20 cellular contexts compared by ENCODE assay signal in genomic region chr15:85878866-85879265, GRCh38.
A peak's percentile ranks its signal among the peaks of the same experiment; 100 is the strongest.
DNase-seq lines count a peak whose midpoint lies in the region; ATAC-seq, FAIRE-seq and TF ChIP-seq lines count a peak whose summit lies in the region.
"Had no signal": no experiment of that assay in that cellular context is flagged by ENCODE, and none has a peak within 500 bp of the region (broad histone marks: within the 10 kb centered on the region; RNA-seq: fewer than 3 reads in every experiment).

No MANE protein-coding gene starts in this region.

- WGBS in spleen, 5 donors, result 5 to 12% (median 6%) methylated on average over 3 of the region's 3 CpGs

- H3K4me2 ChIP-seq in endothelial cell of umbilical vein (ENCODE audit: insufficient read depth, low read length), result no peak overlapping the region

- H3K9me3 ChIP-seq in Panc1 (ENCODE audit: control insufficient read depth, insufficient read depth, low read depth, low read length) (no peaks in the 10 kb centered on the region), endothelial cell of umbilical vein (replicated peaks; ENCODE audit: control insufficient read depth, insufficient read depth, low read length) (no peaks in the 10 kb centered on the region), spleen (peaks cover 0 to 3% (median 0%) of the 10 kb centered on the region in 8 donors)

- dilution Hi-C loops in endothelial cell of umbilical vein (cut with MboI; ENCODE audit: extremely low pct_ligation_motif_present, low sequenced_read_pairs), result no loop called here

- no peak overlapping the region for H3K27ac ChIP-seq in Panc1 (ENCODE audit: low read length)
- H3K27ac ChIP-seq in endothelial cell of umbilical vein (ENCODE audit: insufficient read depth, low read depth, low read length), result no peak overlapping the region
- no peak overlapping the region for H3K27ac ChIP-seq in spleen
- no peak overlapping the region for H3K27ac ChIP-seq in coronary artery

- intact Hi-C loops in Panc1 (cut with micrococcal nuclease; ENCODE audit: unreplicated experiment) (loop anchor here (10.0 kb wide), 1 partner anchor 196 kb away; the partner anchor contains the start of gene AGBL1), endothelial cell of umbilical vein (cut with micrococcal nuclease) (no loop called here), spleen (cut with DNase I; ENCODE audit: low total_unique reads) (no loop called here)

- in situ Hi-C loops in Panc1 (cut with HindIII; ENCODE audit: low pct_unique_long_range_greater_than_20kb, low sequenced_read_pairs), result no loop called here

- ATAC-seq in Panc1, result peak; percentile 48; the same call in 1 of the 2 replicates
- no peak for ATAC-seq in GM18867 (IDR thresholded peaks at IDR 0.05; ENCODE audit: unreplicated experiment)
- ATAC-seq: activated T-cell treated with anti-CD3 and anti-CD28 coated beads, Interleukin-2, amount 50 U/mL, for 4 hours; HepG2; naive thymus-derived CD4-positive, alpha-beta T cell had no signal

- H3K36me3 ChIP-seq in Panc1 (ENCODE audit: control insufficient read depth, insufficient read depth, low read length), result no peaks in the 10 kb centered on the region
- no peaks in the 10 kb centered on the region for H3K36me3 ChIP-seq in endothelial cell of umbilical vein (ENCODE audit: control insufficient read depth in 2 of 2, extremely low read depth in 1 of 2, insufficient read depth in 2 of 2, low read length in 2 of 2)
- no peaks in the 10 kb centered on the region for H3K36me3 ChIP-seq in spleen

- peak; percentile 34 for DNase-seq in Daoy (ENCODE audit: low read depth)
- no peak for DNase-seq in Panc1 (ENCODE audit: low read depth, low spot score)
- peak; percentile 25 for DNase-seq in endothelial cell of umbilical vein (ENCODE audit: low read depth, low spot score)
- DNase-seq in renal cortical epithelial cell (ENCODE audit: low read depth), result peak; percentile 39
- DNase-seq in spleen, result no peak
- no peak for DNase-seq in coronary artery (ENCODE audit: low spot score)
- DNase-seq: activated CD4-positive, alpha-beta T cell treated with anti-CD3 and anti-CD28 coated beads for 4 hours; activated T-cell treated with anti-CD3 and anti-CD28 coated beads, Interleukin-2, amount 50 U/mL, for 4 hours; CD4-positive, CD25-positive, alpha-beta regulatory T cell; HCEC 1CT; naive thymus-derived CD4-positive, alpha-beta T cell; NCI-H1105; NCI-H2081 treated with DMSO at 0.1 percent for 48 hours; nucleus accumbens; OCI-M1; stimulated activated CD4-positive, alpha-beta T cell treated with anti-CD3 and anti-CD28 coated beads, Interleukin-4, amount 100 ng/mL, for 4 hours; T-helper 2 cell had no signal

- H3K27me3 ChIP-seq in Panc1 (ENCODE audit: control insufficient read depth, insufficient read depth, low read length), result peaks cover 30% of the 10 kb centered on the region
- peaks cover 0 to 3% of the 10 kb centered on the region in 2 experiments for H3K27me3 ChIP-seq in endothelial cell of umbilical vein (ENCODE audit: control insufficient read depth in 2 of 2, insufficient read depth in 2 of 2, low read length in 2 of 2)
- H3K27me3 ChIP-seq in spleen (replicated peaks in 1 of 7), result peaks cover 0 to 76% (median 5%) of the 10 kb centered on the region in 7 donors

- no peaks in the 10 kb centered on the region for H3K4me1 ChIP-seq in Panc1 (ENCODE audit: control insufficient read depth, insufficient read depth, low read length)
- H3K4me1 ChIP-seq in endothelial cell of umbilical vein (ENCODE audit: control insufficient read depth, extremely low read depth, insufficient read depth, low read length), result no peaks in the 10 kb centered on the region
- no peaks in the 10 kb centered on the region for H3K4me1 ChIP-seq in spleen

- H2AFZ ChIP-seq in endothelial cell of umbilical vein (ENCODE audit: low read depth, low read length), result no peak overlapping the region

- no peak for TF ChIP-seq POLR2A in endothelial cell of umbilical vein (IDR thresholded peaks at IDR 0.05; ENCODE audit: low read depth, low read length)
- no peak for TF ChIP-seq POLR2A in spleen (IDR thresholded peaks at IDR 0.05)

- H3K79me2 ChIP-seq in endothelial cell of umbilical vein (ENCODE audit: control insufficient read depth, insufficient read depth, low read length), result no peaks in the 10 kb centered on the region

- H4K20me1 ChIP-seq in endothelial cell of umbilical vein (replicated peaks; ENCODE audit: control insufficient read depth, extremely low read depth, insufficient read depth, low read length), result no peaks in the 10 kb centered on the region

- H3K9me1 ChIP-seq in endothelial cell of umbilical vein (replicated peaks; ENCODE audit: control insufficient read depth, extremely low read depth, insufficient read depth, low read length), result no peaks in the 10 kb centered on the region

- POLR2A ChIA-PET in Panc1 (lab: Charles Lee) (interaction anchor here (0.6 kb wide), 1 partner anchor 77 kb away, joined by 19 read pairs; no protein-coding TSS in a partner anchor), endothelial cell of umbilical vein (lab: Charles Lee) (no interaction called here)

- FAIRE-seq in endothelial cell of umbilical vein (lab: Jason Lieb, UNC), result no peak
- FAIRE-seq: D721Med, HepG2 had no signal

- CTCF ChIA-PET in Panc1 (lab: Charles Lee), result no interaction called here
- CTCF ChIA-PET in endothelial cell of umbilical vein (lab: Charles Lee), result interaction anchor here (1.2 kb wide), 1 partner anchor 14 kb away, joined by 3 read pairs; no protein-coding TSS in a partner anchor

- no peak overlapping the region for H3K9ac ChIP-seq in endothelial cell of umbilical vein (replicated peaks; ENCODE audit: extremely low read depth, insufficient read depth, low read length)

- H3K4me3 ChIP-seq in Panc1 (ENCODE audit: low read depth in 2 of 2, low read length in 2 of 2) (no peak overlapping the region), endothelial cell of umbilical vein (replicated peaks in 1 of 3; ENCODE audit: insufficient read depth in 1 of 3, low read depth in 1 of 3, low read length in 3 of 3) (no peak overlapping the region), spleen (no peak overlapping the region), coronary artery (no peak overlapping the region)

- BruUV-seq in Panc1 (replicated peaks; lab: Mats Ljungman, UMichigan) (no TSS peak), endothelial cell of umbilical vein (replicated peaks; lab: Mats Ljungman, UMichigan) (no TSS peak)

- TF ChIP-seq CTCF in Panc1 (IDR thresholded peaks at IDR 0.05), result no peak
- no peak for TF ChIP-seq CTCF in endothelial cell of umbilical vein (IDR thresholded peaks at IDR 0.05; ENCODE audit: extremely low read depth in 1 of 2, insufficient read depth in 1 of 2, low read depth in 1 of 2, low read length in 2 of 2)
- TF ChIP-seq CTCF in spleen (IDR thresholded peaks at IDR 0.05 in 8 of 11, conservative IDR thresholded peaks at IDR 0.05 in 3 of 11), result no peak
- TF ChIP-seq CTCF in coronary artery (IDR thresholded peaks at IDR 0.05), result no peak

TF ChIP-seq in endothelial cell of umbilical vein, 7 proteins besides CTCF, POLR2A, EP300 and RAD21:
- TF ChIP-seq FOS (IDR thresholded peaks at IDR 0.05; ENCODE audit: borderline replicate concordance, insufficient read depth, low read length), result no peak
- TF ChIP-seq MYC (IDR thresholded peaks at IDR 0.05; ENCODE audit: low read depth, low read length), result no peak
- TF ChIP-seq JUN (IDR thresholded peaks at IDR 0.05; ENCODE audit: borderline replicate concordance, insufficient read depth, insufficient read length, low read depth), result no peak
- no peak for TF ChIP-seq GATA2 (IDR thresholded peaks at IDR 0.05; ENCODE audit: insufficient read depth, insufficient read length, low read depth, low read length)
- TF ChIP-seq MAX (IDR thresholded peaks at IDR 0.05; ENCODE audit: insufficient read depth, insufficient read length), result no peak
- no peak for TF ChIP-seq EZH2 (IDR thresholded peaks at IDR 0.05; ENCODE audit: borderline replicate concordance, low read depth, low read length, severe bottlenecking)
- no peak for TF ChIP-seq POLR2AphosphoS5 (IDR thresholded peaks at IDR 0.05; ENCODE audit: insufficient read depth, low read depth, low read length)

Comparison
In these comparisons a context has a peak if more than half of its experiments do, and no peak if none do; other contexts are left out.
1. DNase-seq: peak in Daoy (single experiment), endothelial cell of umbilical vein (single experiment) and renal cortical epithelial cell (single experiment); none in Panc1 (single experiment), spleen (single experiment) and coronary artery (single experiment).